ENCODE assay signal across 20 cellular contexts in the genomic region with DNA sequence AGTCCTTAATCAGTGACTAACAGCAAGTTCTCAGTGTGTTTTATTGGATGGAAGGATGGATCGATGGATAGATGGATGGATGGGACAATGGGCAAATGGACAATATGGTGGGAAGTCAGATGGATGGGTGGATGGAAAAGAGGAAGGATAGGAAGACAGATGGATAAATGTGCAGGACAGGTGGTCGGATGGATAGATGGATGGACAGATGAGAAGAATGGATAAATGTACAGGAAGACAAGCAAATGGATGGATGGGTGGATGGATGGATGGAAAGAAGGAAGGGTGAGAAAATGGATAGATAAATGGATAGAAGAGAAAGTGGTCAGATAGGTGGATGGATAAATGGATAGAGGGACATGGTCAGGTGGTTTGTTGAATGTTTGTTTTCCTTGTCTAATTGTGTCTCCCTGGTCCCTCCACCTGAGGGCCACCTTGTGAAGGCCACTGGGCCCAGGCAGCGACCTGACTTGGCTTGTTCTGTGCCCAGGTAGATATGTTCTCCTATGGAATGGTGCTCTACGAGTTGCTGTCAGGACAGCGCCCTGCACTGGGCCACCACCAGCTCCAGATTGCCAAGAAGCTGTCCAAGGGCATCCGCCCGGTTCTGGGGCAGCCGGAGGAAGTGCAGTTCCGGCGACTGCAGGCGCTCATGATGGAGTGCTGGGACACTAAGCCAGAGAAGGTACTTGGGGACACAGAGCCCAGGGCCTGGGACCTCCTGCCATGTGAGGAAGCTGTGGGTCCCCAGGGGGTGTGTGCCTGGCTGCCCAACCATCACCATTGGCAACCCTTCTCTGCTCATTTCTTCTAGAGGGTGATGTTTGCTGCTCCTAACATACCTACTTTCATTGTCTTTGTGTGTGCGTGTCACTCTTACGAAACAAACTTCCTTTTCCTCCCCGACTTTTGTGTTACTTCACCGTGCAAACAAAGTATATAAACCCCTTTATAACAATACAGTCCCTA.
DNase-seq lines count a peak whose midpoint lies in the region; ATAC-seq and TF ChIP-seq lines count a peak whose summit lies in the region.
"Had no signal": no experiment of that assay in that cellular context is flagged by ENCODE, and none has a peak within 500 bp of the region (broad histone marks: within the 10 kb centered on the region; RNA-seq: fewer than 3 reads in every experiment).

No MANE protein-coding gene starts in this region.

- ATAC-seq in GM18868 (IDR thresholded peaks at IDR 0.05; ENCODE audit: unreplicated experiment), result no peak
- no peak for ATAC-seq in activated T-cell treated with anti-CD3 and anti-CD28 coated beads, Interleukin-2, amount 50 U/mL, for 4 hours
- ATAC-seq in HG03432 (IDR thresholded peaks at IDR 0.05; ENCODE audit: unreplicated experiment), result no peak
- ATAC-seq: A549; right cardiac atrium; stimulated activated naive CD8-positive, alpha-beta T cell treated with anti-CD3 and anti-CD28 coated beads, Interleukin-15, amount 100 ng/mL, for 72 hours had no signal

- no peak overlapping the region for H3K27ac ChIP-seq in osteoblast (ENCODE audit: low read depth, low read length)
- H3K27ac ChIP-seq: A549 had no signal

- peak; percentile 48 for TF ChIP-seq CTCF in Loucy (conservative IDR thresholded peaks at IDR 0.05; ENCODE audit: low read length)
- no peak for TF ChIP-seq CTCF in fibroblast of pulmonary artery (IDR thresholded peaks at IDR 0.05; ENCODE audit: low read length, missing control alignments)
- TF ChIP-seq CTCF in osteoblast (IDR thresholded peaks at IDR 0.05; ENCODE audit: extremely low read depth, low read depth, low read length), result no peak

- H4K20me1 ChIP-seq in Loucy (ENCODE audit: insufficient read depth, low read length, poor library complexity, severe bottlenecking) (no peaks in the 10 kb centered on the region), osteoblast (ENCODE audit: insufficient read depth, low read length) (no peaks in the 10 kb centered on the region)

- H3K4me3 Mint-ChIP-seq in activated T-cell treated with anti-CD3 and anti-CD28 coated beads, Interleukin-2, amount 50 U/mL, for 4 hours, result no peak overlapping the region
- H3K4me3 Mint-ChIP-seq: activated naive CD4-positive, alpha-beta T cell treated with anti-CD3 and anti-CD28 coated beads, Interleukin-2, amount 50 U/mL, for 24 hours; activated T-cell treated with anti-CD3 and anti-CD28 coated beads, Interleukin-2, amount 50 U/mL, for 24 hours; HFFc6; mesothelial cell of epicardium; stimulated activated naive CD8-positive, alpha-beta T cell treated with anti-CD3 and anti-CD28 coated beads, Interleukin-15, amount 100 ng/mL, for 72 hours had no signal

- H3K4me3 ChIP-seq in Loucy (ENCODE audit: low read length, poor library complexity, severe bottlenecking) (no peak overlapping the region), fibroblast of pulmonary artery (replicated peaks; ENCODE audit: low read depth, low read length) (no peak overlapping the region), osteoblast (ENCODE audit: insufficient read depth, low read length) (no peak overlapping the region)
- H3K4me3 ChIP-seq: A549, upper lobe of left lung had no signal

- H3K4me1 ChIP-seq in Loucy (ENCODE audit: insufficient read depth, low read length, poor library complexity, severe bottlenecking), result peaks cover 4% of the 10 kb centered on the region
- H3K4me1 ChIP-seq in osteoblast (ENCODE audit: insufficient read depth, low read length), result no peaks in the 10 kb centered on the region
- H3K4me1 ChIP-seq: A549, upper lobe of left lung had no signal

- peak; percentile 36 for DNase-seq in SIG-M5 treated with dmso at 0.1 percent for 504 hours (lab: John Stamatoyannopoulos, UW; ENCODE audit: unreplicated experiment)
- no peak for DNase-seq in SIG-M5 (lab: John Stamatoyannopoulos, UW)
- DNase-seq in fibroblast of pulmonary artery (ENCODE audit: low read depth), result peak; percentile 56
- DNase-seq in osteoblast (ENCODE audit: insufficient read length, low spot score, missing footprints), result peak; percentile 66
- no peak for DNase-seq in activated T-cell treated with anti-CD3 and anti-CD28 coated beads, Interleukin-2, amount 50 U/mL, for 4 hours
- DNase-seq: activated T-cell treated with anti-CD3 and anti-CD28 coated beads, Interleukin-2, amount 50 U/mL, for 24 hours; erythroblast; HFFc6; NCI-H187; right cardiac atrium; SHP77 treated with DMSO at 0.1 percent for 48 hours; stimulated activated naive CD8-positive, alpha-beta T cell treated with anti-CD3 and anti-CD28 coated beads, Interleukin-15, amount 100 ng/mL, for 72 hours; T-helper 9 cell; upper lobe of left lung had no signal

- H3K36me3 Mint-ChIP-seq in activated T-cell treated with anti-CD3 and anti-CD28 coated beads, Interleukin-2, amount 50 U/mL, for 4 hours (ENCODE audit: insufficient read depth), result no peaks in the 10 kb centered on the region
- H3K36me3 Mint-ChIP-seq: activated naive CD4-positive, alpha-beta T cell treated with anti-CD3 and anti-CD28 coated beads, Interleukin-2, amount 50 U/mL, for 24 hours had no signal

- no peaks in the 10 kb centered on the region for H3K9me3 Mint-ChIP-seq in activated T-cell treated with anti-CD3 and anti-CD28 coated beads, Interleukin-2, amount 50 U/mL, for 4 hours
- H3K9me3 Mint-ChIP-seq: activated naive CD4-positive, alpha-beta T cell treated with anti-CD3 and anti-CD28 coated beads, Interleukin-2, amount 50 U/mL, for 24 hours; activated T-cell treated with anti-CD3 and anti-CD28 coated beads, Interleukin-2, amount 50 U/mL, for 24 hours; HFFc6; stimulated activated naive CD8-positive, alpha-beta T cell treated with anti-CD3 and anti-CD28 coated beads, Interleukin-15, amount 100 ng/mL, for 72 hours had no signal

- no peaks in the 10 kb centered on the region for H3K4me1 Mint-ChIP-seq in activated T-cell treated with anti-CD3 and anti-CD28 coated beads, Interleukin-2, amount 50 U/mL, for 4 hours (ENCODE audit: low read depth)
- H3K4me1 Mint-ChIP-seq: activated naive CD4-positive, alpha-beta T cell treated with anti-CD3 and anti-CD28 coated beads, Interleukin-2, amount 50 U/mL, for 24 hours; mesothelial cell of epicardium; stimulated activated naive CD8-positive, alpha-beta T cell treated with anti-CD3 and anti-CD28 coated beads, Interleukin-15, amount 100 ng/mL, for 72 hours had no signal

- H3K27me3 ChIP-seq in Loucy (ENCODE audit: insufficient read depth, low read length, poor library complexity, severe bottlenecking) (no peaks in the 10 kb centered on the region), osteoblast (ENCODE audit: insufficient read depth, low read length) (no peaks in the 10 kb centered on the region)
- H3K27me3 ChIP-seq: upper lobe of left lung had no signal

- H3K4me2 ChIP-seq in Loucy (ENCODE audit: low read depth, low read length, poor library complexity, severe bottlenecking) (no peak overlapping the region), osteoblast (ENCODE audit: insufficient read depth, low read length) (no peak overlapping the region)
- H3K4me2 ChIP-seq: A549 had no signal

- no peaks in the 10 kb centered on the region for H3K9me2 ChIP-seq in Loucy (replicated peaks; ENCODE audit: low read depth, low read length)

- H3F3A ChIP-seq in Loucy (ENCODE audit: low read depth), result no peaks in the 10 kb centered on the region

- H3K36me3 ChIP-seq in Loucy (ENCODE audit: insufficient read depth, low read length), result no peaks in the 10 kb centered on the region
- peaks cover 70% of the 10 kb centered on the region for H3K36me3 ChIP-seq in osteoblast (ENCODE audit: insufficient read depth, low read length)

- H3K9me3 ChIP-seq in Loucy (ENCODE audit: insufficient read depth, low read depth, low read length) (no peaks in the 10 kb centered on the region), osteoblast (ENCODE audit: low read depth, low read length) (no peaks in the 10 kb centered on the region)
- H3K9me3 ChIP-seq: A549, upper lobe of left lung had no signal

- H3K9ac ChIP-seq in Loucy (ENCODE audit: low read depth, low read length, poor library complexity, severe bottlenecking), result no peak overlapping the region

- H3K27me3 Mint-ChIP-seq in activated T-cell treated with anti-CD3 and anti-CD28 coated beads, Interleukin-2, amount 50 U/mL, for 4 hours (ENCODE audit: low read depth), result peaks cover 5% of the 10 kb centered on the region
- H3K27me3 Mint-ChIP-seq: activated naive CD4-positive, alpha-beta T cell treated with anti-CD3 and anti-CD28 coated beads, Interleukin-2, amount 50 U/mL, for 24 hours; activated T-cell treated with anti-CD3 and anti-CD28 coated beads, Interleukin-2, amount 50 U/mL, for 24 hours; stimulated activated naive CD8-positive, alpha-beta T cell treated with anti-CD3 and anti-CD28 coated beads, Interleukin-15, amount 100 ng/mL, for 72 hours had no signal

- no peak overlapping the region for H2AFZ ChIP-seq in Loucy (ENCODE audit: low read length)
- no peak overlapping the region for H2AFZ ChIP-seq in osteoblast (ENCODE audit: low read length)

- H3K79me2 ChIP-seq in Loucy (ENCODE audit: insufficient read depth, low read length) (no peaks in the 10 kb centered on the region), osteoblast (ENCODE audit: insufficient read depth, low read length) (no peaks in the 10 kb centered on the region)

Comparison
In these comparisons a context has a peak if more than half of its experiments do, and no peak if none do; other contexts are left out.
1. DNase-seq: peak in SIG-M5 treated with dmso at 0.1 percent for 504 hours (single experiment), fibroblast of pulmonary artery (single experiment) and osteoblast (single experiment); none in SIG-M5 (single experiment) and activated T-cell treated with anti-CD3 and anti-CD28 coated beads, Interleukin-2, amount 50 U/mL, for 4 hours (single experiment).